In genomic region chr3:61233828-61234227, GRCh38 we compare ENCODE assay signal across 17 cellular contexts.
DNase-seq lines count a peak whose midpoint lies in the region; ATAC-seq lines count a peak whose summit lies in the region.
"Had no signal": no experiment of that assay in that cellular context is flagged by ENCODE, and none has a peak within 500 bp of the region (broad histone marks: within the 10 kb centered on the region; RNA-seq: fewer than 3 reads in every experiment).

No MANE protein-coding gene starts in this region.

- DNase-seq in left kidney (ENCODE audit: low read depth, low spot score) (peak; percentile 47), GM19238 (ENCODE audit: insufficient read length, low spot score) (no peak), KBM-7 (no peak), NCI-H1436 (lab: John Stamatoyannopoulos, UW) (no peak), UCSD-AML1 (lab: John Stamatoyannopoulos, UW; ENCODE audit: unreplicated experiment) (no peak)
- DNase-seq: activated CD4-positive, alpha-beta memory T cell treated with anti-CD3 and anti-CD28 coated beads for 36 hours; activated naive CD4-positive, alpha-beta T cell treated with anti-CD3 and anti-CD28 coated beads, Interleukin-2, amount 50 U/mL, for 16 hours; CD4-positive, CD25-positive, alpha-beta regulatory T cell; DMS53; naive thymus-derived CD4-positive, alpha-beta T cell; NCI-H2171 treated with DMSO at 0.1 percent for 48 hours; NCI-H69; PC-3 had no signal

- in situ Hi-C loops in KBM-7 (cut with MboI; ENCODE audit: low pct_unique_long_range_greater_than_20kb, low sequenced_read_pairs) = no loop called here

- ATAC-seq in GM18498 (IDR thresholded peaks at IDR 0.05; ENCODE audit: unreplicated experiment) = peak; percentile 33
- ATAC-seq in GM21447 (IDR thresholded peaks at IDR 0.05; ENCODE audit: unreplicated experiment) = peak; percentile 44
- ATAC-seq in HG03175 (IDR thresholded peaks at IDR 0.05; ENCODE audit: unreplicated experiment) = peak; percentile 49
- ATAC-seq: naive thymus-derived CD4-positive, alpha-beta T cell; PC-3; WTC11 had no signal
